In the genomic region with DNA sequence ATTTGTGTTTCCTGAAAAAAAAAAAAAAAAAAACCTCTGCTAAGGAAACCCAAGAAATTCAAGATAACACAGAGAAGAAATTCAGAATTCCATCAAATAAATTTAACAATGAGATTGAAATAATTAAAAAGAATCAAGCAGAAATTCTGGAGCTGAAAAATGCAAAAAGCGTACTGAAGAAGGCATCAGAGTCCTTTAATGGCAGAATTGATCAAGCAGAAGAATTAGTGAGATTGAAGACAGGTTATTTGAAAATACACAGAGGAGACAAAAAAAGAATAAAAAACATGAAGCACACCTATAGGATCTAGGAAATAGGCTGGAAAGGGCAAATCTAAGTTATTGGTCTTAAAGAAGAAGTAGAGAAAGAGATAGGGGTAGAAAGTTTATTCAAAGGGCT, we compare ENCODE assay signal across 25 cellular contexts. TPM values are rescaled to one million over a fixed set of nuclear protein-coding genes. Genes with fewer than 3 reads are reported as not detected.
DNase-seq lines count a peak whose midpoint lies in the region; ATAC-seq, FAIRE-seq and TF ChIP-seq lines count a peak whose summit lies in the region.
"Had no signal": no experiment of that assay in that cellular context is flagged by ENCODE, and none has a peak within 500 bp of the region (broad histone marks: within the 10 kb centered on the region; RNA-seq: fewer than 3 reads in every experiment).

No MANE protein-coding gene starts in this region.

- H3K27me3 Mint-ChIP-seq in astrocyte (ENCODE audit: low read depth, unreplicated experiment) (no peaks in the 10 kb centered on the region), MCF 10A (ENCODE audit: insufficient read depth, unreplicated experiment) (no peaks in the 10 kb centered on the region)
- H3K27me3 Mint-ChIP-seq: CD4-positive, alpha-beta memory T cell; CD4-positive, CD25-positive, alpha-beta regulatory T cell had no signal

- in situ Hi-C loops in HepG2 (cut with HindIII; ENCODE audit: extremely low pct_ligation_motif_present, low pct_unique_long_range_greater_than_20kb), result no loop called here

- intact Hi-C loops in HepG2 (cut with micrococcal nuclease; ENCODE audit: unreplicated experiment), result no loop called here
- intact Hi-C loops in right lobe of liver (cut with DNase I), result no loop called here
- intact Hi-C loops in MCF 10A (cut with micrococcal nuclease), result no loop called here

- POLR2A ChIA-PET in HepG2 (lab: Yijun Ruan, JAX) (no interaction called here), MCF 10A (lab: Yijun Ruan, JAX) (interaction anchor here (0.7 kb wide), 1 partner anchor 217 kb away, joined by 3 read pairs; no protein-coding TSS in a partner anchor)

- ATAC-seq in HepG2 (no peak), right lobe of liver (no peak)

- no peak overlapping the region for H3K4me2 ChIP-seq in HepG2 (ENCODE audit: low read depth, low read length)
- H3K4me2 ChIP-seq in astrocyte (ENCODE audit: low read length), result no peak overlapping the region
- H3K4me2 ChIP-seq: BLaER1 had no signal

- no peak for TF ChIP-seq POLR2A in HepG2 (IDR thresholded peaks at IDR 0.05; ENCODE audit: insufficient read depth in 1 of 2, low read depth in 2 of 2, low read length in 2 of 2)
- no peak for TF ChIP-seq POLR2A in right lobe of liver (IDR thresholded peaks at IDR 0.05)

- TF ChIP-seq CTCF in HepG2 (CRISPR knock-in tag; IDR thresholded peaks at IDR 0.05) (no peak), right lobe of liver (IDR thresholded peaks at IDR 0.05) (no peak), astrocyte (IDR thresholded peaks at IDR 0.05; ENCODE audit: insufficient read depth, low read depth, low read length) (no peak), MCF 10A (IDR thresholded peaks at IDR 0.05; ENCODE audit: unreplicated experiment) (no peak)

- DNase-seq in HepG2 (ENCODE audit: low spot score) (no peak), right lobe of liver (no peak), astrocyte (ENCODE audit: low read depth) (no peak), frontal cortex (ENCODE audit: low spot score in 2 of 2) (no peak), MCF 10A (ENCODE audit: unreplicated experiment) (no peak), NCI-H187 treated with DMSO at 0.1 percent for 48 hours (lab: John Stamatoyannopoulos, UW) (no peak)
- DNase-seq: 8988T; ACHN; BE2C; C1 segment of cervical spinal cord; Caco-2; Calu3; CD4-positive, alpha-beta memory T cell; CD4-positive, CD25-positive, alpha-beta regulatory T cell; DMS153; DMS53; DMS79; DND-41; EL; GDM1 had no signal

- TF ChIP-seq EP300 in HepG2 (IDR thresholded peaks at IDR 0.05; ENCODE audit: low read depth in 2 of 2, low read length in 2 of 2) (no peak), HepG2 (CRISPR knock-in tag; IDR thresholded peaks at IDR 0.05; ENCODE audit: borderline replicate concordance) (no peak)

- no peak overlapping the region for H3K27ac Mint-ChIP-seq in astrocyte (ENCODE audit: unreplicated experiment)
- no peak overlapping the region for H3K27ac Mint-ChIP-seq in MCF 10A (ENCODE audit: low read depth, unreplicated experiment)
- H3K27ac Mint-ChIP-seq: CD14-positive monocyte; CD4-positive, alpha-beta memory T cell; CD4-positive, CD25-positive, alpha-beta regulatory T cell had no signal

- BruUV-seq in HepG2 (replicated peaks; lab: Mats Ljungman, UMichigan) (no TSS peak), MCF 10A (replicated peaks; lab: Mats Ljungman, UMichigan) (no TSS peak)

- H3K4me3 ChIP-seq in HepG2 (replicated peaks in 1 of 3; ENCODE audit: insufficient read depth in 1 of 3, low read depth in 2 of 3, low read length in 3 of 3), result no peak overlapping the region
- no peak overlapping the region for H3K4me3 ChIP-seq in right lobe of liver
- no peak overlapping the region for H3K4me3 ChIP-seq in astrocyte (ENCODE audit: insufficient read depth, low read depth, low read length)
- H3K4me3 ChIP-seq: BLaER1, GM12878 had no signal

- no peak for TF ChIP-seq RAD21 in HepG2 (CRISPR knock-in tag; IDR thresholded peaks at IDR 0.05)

- no peak for FAIRE-seq in HepG2 (lab: Jason Lieb, UNC)
- peak; percentile 49 for FAIRE-seq in astrocyte (lab: Jason Lieb, UNC)
- peak; percentile 69 for FAIRE-seq in frontal cortex (lab: Jason Lieb, UNC)
- FAIRE-seq: A204.1, GM12878, GM12892 had no signal

- CTCF ChIA-PET in HepG2 (lab: Yijun Ruan, JAX; ENCODE audit: low intra/inter-chr PET ratio, low total read pairs), result no interaction called here
- CTCF ChIA-PET in MCF 10A (lab: Yijun Ruan, JAX), result interaction anchor here (0.7 to 1.1 kb wide), 3 partner anchors 179 to 372 kb away, joined by 3 to 4 read pairs (median 3); no protein-coding TSS in a partner anchor

- no peaks in the 10 kb centered on the region for H3K4me1 ChIP-seq in HepG2 (ENCODE audit: insufficient read depth, low read length)
- H3K4me1 ChIP-seq in right lobe of liver, result no peaks in the 10 kb centered on the region
- H3K4me1 ChIP-seq in astrocyte (ENCODE audit: insufficient read depth, low read length), result peaks cover 5% of the 10 kb centered on the region
- H3K4me1 ChIP-seq: BE2C had no signal

- H3K27me3 ChIP-seq in HepG2 (ENCODE audit: control insufficient read depth in 1 of 2, insufficient read depth in 2 of 2, low read length in 2 of 2) (no peaks in the 10 kb centered on the region), right lobe of liver (no peaks in the 10 kb centered on the region), astrocyte (ENCODE audit: insufficient read depth, low read length) (no peaks in the 10 kb centered on the region)
- H3K27me3 ChIP-seq: BE2C, BLaER1 had no signal

- H3K4me1 Mint-ChIP-seq in astrocyte (ENCODE audit: low read depth, unreplicated experiment) (peaks cover 8% of the 10 kb centered on the region), MCF 10A (ENCODE audit: insufficient read depth, unreplicated experiment) (peaks cover 12% of the 10 kb centered on the region)

- H3K4me3 Mint-ChIP-seq in astrocyte (ENCODE audit: unreplicated experiment) (no peak overlapping the region), MCF 10A (ENCODE audit: unreplicated experiment) (no peak overlapping the region)
- H3K4me3 Mint-ChIP-seq: CD14-positive monocyte; CD4-positive, CD25-positive, alpha-beta regulatory T cell had no signal

- H3K9ac ChIP-seq in HepG2 (ENCODE audit: insufficient read depth, low read depth, low read length) (no peak overlapping the region), astrocyte (ENCODE audit: low read length) (no peak overlapping the region)
- H3K9ac ChIP-seq: BLaER1 had no signal

- H3K9me3 ChIP-seq in HepG2 (ENCODE audit: low read length) (no peaks in the 10 kb centered on the region), right lobe of liver (no peaks in the 10 kb centered on the region), astrocyte (ENCODE audit: insufficient read depth, low read depth, low read length) (no peaks in the 10 kb centered on the region)
- H3K9me3 ChIP-seq: BE2C, Caco-2 had no signal

- no peak overlapping the region for H2AFZ ChIP-seq in HepG2 (ENCODE audit: low read length)
- no peak overlapping the region for H2AFZ ChIP-seq in astrocyte (ENCODE audit: low read depth, low read length)

- H3K27ac ChIP-seq in HepG2 (ENCODE audit: extremely low read length, insufficient read depth, low read length) (no peak overlapping the region), right lobe of liver (no peak overlapping the region), astrocyte (ENCODE audit: low read depth, low read length) (no peak overlapping the region)
- H3K27ac ChIP-seq: BLaER1 had no signal

- H4K20me1 ChIP-seq in HepG2 (ENCODE audit: insufficient read depth, low read length) (no peaks in the 10 kb centered on the region), astrocyte (ENCODE audit: insufficient read depth, low read length) (peaks cover 2% of the 10 kb centered on the region)
- H4K20me1 ChIP-seq: BLaER1 had no signal

- H3K36me3 ChIP-seq in HepG2 (replicated peaks in 1 of 2; ENCODE audit: control insufficient read depth in 1 of 2, insufficient read depth in 2 of 2, low read length in 2 of 2), result no peaks in the 10 kb centered on the region
- no peaks in the 10 kb centered on the region for H3K36me3 ChIP-seq in right lobe of liver
- H3K36me3 ChIP-seq in astrocyte (ENCODE audit: insufficient read depth, low read length), result no peaks in the 10 kb centered on the region
- H3K36me3 ChIP-seq: BE2C, BLaER1 had no signal

- H3K9me3 Mint-ChIP-seq in astrocyte (ENCODE audit: unreplicated experiment), result peaks cover 2% of the 10 kb centered on the region
- H3K9me3 Mint-ChIP-seq in MCF 10A (ENCODE audit: unreplicated experiment), result peaks cover 8% of the 10 kb centered on the region

- H3K79me2 ChIP-seq in HepG2 (ENCODE audit: insufficient read depth, low read length), result no peaks in the 10 kb centered on the region
- H3K79me2 ChIP-seq in astrocyte (ENCODE audit: insufficient read depth, low read length), result peaks cover 17% of the 10 kb centered on the region

- H3K36me3 Mint-ChIP-seq in astrocyte (ENCODE audit: low read depth, unreplicated experiment) (peaks cover 4% of the 10 kb centered on the region), MCF 10A (ENCODE audit: insufficient read depth, unreplicated experiment) (peaks cover 4% of the 10 kb centered on the region)

- WGBS in HepG2 (ENCODE audit: low lambda C conversion rate), result 98% methylated on average over 1 of the region's 1 CpG
- 73% methylated on average over 1 of the region's 1 CpG for WGBS in right lobe of liver (ENCODE audit: insufficient coverage, low coverage, low lambda C conversion rate, missing lambda C conversion rate)

RNA-seq across cellular contexts. Expression of a gene that starts 38.2 kb away (rescaled TPM):
- total RNA-seq in HepG2 (2016; rRNA removed; fragmentation: Illumina TruSeq; extraction: Trizol) (22.5 and 29.5 TPM in 2 replicates), right lobe of liver (1 to 10 TPM; 2.0 to 6.5 (median 5.3) TPM), astrocyte (21.2 and 30.8 TPM in 2 replicates), frontal cortex (26.1 TPM), MCF 10A (2022) (36.5 and 46.8 TPM in 2 replicates)
- 13.0 and 13.8 TPM in 2 replicates for total RNA-seq in HepG2 (2016; cell fraction: cytosol; rRNA removed; fragmentation: Illumina TruSeq; extraction: Trizol; ENCODE audit: low read depth)
- total RNA-seq in HepG2 (2016; cell fraction: insoluble cytoplasmic fraction; rRNA removed; fragmentation: Illumina TruSeq; extraction: Trizol), result 22.8 and 33.1 TPM in 2 replicates
- 20.2 and 23.2 TPM in 2 replicates for total RNA-seq in HepG2 (2016; cell fraction: membrane; rRNA removed; fragmentation: Illumina TruSeq; extraction: Trizol)
- 14.9 and 18.6 TPM in 2 replicates for total RNA-seq in HepG2 (2016; cell fraction: nucleus; rRNA removed; fragmentation: Illumina TruSeq; extraction: Trizol)
- 5.1 and 9.4 TPM in 2 replicates for polyA plus RNA-seq in HepG2 (2011; rRNA removed)
- 4.7 and 5.7 TPM in 2 replicates for polyA plus RNA-seq in HepG2 (2011; cell fraction: cytosol; rRNA removed)
- 2.6 and 3.8 TPM in 2 replicates for polyA plus RNA-seq in HepG2 (2011; cell fraction: nucleus; rRNA removed)
- 10.8 and 67.5 TPM in 2 replicates for polyA plus RNA-seq in HepG2 (2012)
- polyA plus RNA-seq in HepG2 (2016; cell fraction: cytosol; fragmentation: Illumina TruSeq; extraction: Trizol; ENCODE audit: low read depth), result 10.7 and 12.2 TPM in 2 replicates
- 28.0 and 28.7 TPM in 2 replicates for polyA plus RNA-seq in HepG2 (2016; cell fraction: insoluble cytoplasmic fraction; fragmentation: Illumina TruSeq; extraction: Trizol; ENCODE audit: low read depth)
- polyA plus RNA-seq in HepG2 (2016; cell fraction: membrane; fragmentation: Illumina TruSeq; extraction: Trizol; ENCODE audit: low read depth), result 12.8 and 19.1 TPM in 2 replicates
- 12.1 and 13.0 TPM in 2 replicates for polyA plus RNA-seq in HepG2 (2016; cell fraction: nucleus; fragmentation: Illumina TruSeq; extraction: Trizol; ENCODE audit: insufficient read depth, low read depth)
- 11.9 and 14.6 TPM in 2 replicates for polyA minus RNA-seq in HepG2 (2011; rRNA and poly(A)+ RNA removed; ENCODE audit: low replicate concordance)
- 4.9 and 11.1 TPM in 2 replicates for polyA minus RNA-seq in HepG2 (2011; cell fraction: cytosol; rRNA and poly(A)+ RNA removed)
- polyA minus RNA-seq in HepG2 (2011; cell fraction: nucleus; rRNA and poly(A)+ RNA removed), result 24.8 and 30.7 TPM in 2 replicates

RNA-seq across cellular contexts. Expression of a gene that starts 38.6 kb away (rescaled TPM):
- 13.7 and 18.7 TPM in 2 replicates for total RNA-seq in HepG2 (2016; rRNA removed; fragmentation: Illumina TruSeq; extraction: Trizol)
- 2.1 and 2.3 TPM in 2 replicates for total RNA-seq in HepG2 (2016; cell fraction: cytosol; rRNA removed; fragmentation: Illumina TruSeq; extraction: Trizol; ENCODE audit: low read depth)
- total RNA-seq in HepG2 (2016; cell fraction: insoluble cytoplasmic fraction; rRNA removed; fragmentation: Illumina TruSeq; extraction: Trizol), result 13.4 and 17.0 TPM in 2 replicates
- total RNA-seq in HepG2 (2016; cell fraction: membrane; rRNA removed; fragmentation: Illumina TruSeq; extraction: Trizol), result 6.2 and 6.7 TPM in 2 replicates
- total RNA-seq in HepG2 (2016; cell fraction: nucleus; rRNA removed; fragmentation: Illumina TruSeq; extraction: Trizol), result 19.7 and 22.9 TPM in 2 replicates
- 4.2 and 4.5 TPM in 2 replicates for polyA plus RNA-seq in HepG2 (2011; rRNA removed)
- polyA plus RNA-seq in HepG2 (2011; cell fraction: cytosol; rRNA removed), result 1.3 and 2.6 TPM in 2 replicates
- 4.4 and 5.8 TPM in 2 replicates for polyA plus RNA-seq in HepG2 (2011; cell fraction: nucleus; rRNA removed)
- 4.7 and 5.1 TPM in 2 replicates for polyA plus RNA-seq in HepG2 (2012)
- 0.73 and 1.00 TPM in 2 replicates for polyA plus RNA-seq in HepG2 (2016; cell fraction: cytosol; fragmentation: Illumina TruSeq; extraction: Trizol; ENCODE audit: low read depth)
- polyA plus RNA-seq in HepG2 (2016; cell fraction: insoluble cytoplasmic fraction; fragmentation: Illumina TruSeq; extraction: Trizol; ENCODE audit: low read depth), result 14.9 and 15.4 TPM in 2 replicates
- polyA plus RNA-seq in HepG2 (2016; cell fraction: membrane; fragmentation: Illumina TruSeq; extraction: Trizol; ENCODE audit: low read depth), result 2.1 TPM in 2 replicates
- 13.6 and 15.6 TPM in 2 replicates for polyA plus RNA-seq in HepG2 (2016; cell fraction: nucleus; fragmentation: Illumina TruSeq; extraction: Trizol; ENCODE audit: insufficient read depth, low read depth)
- 1.2 and 3.6 TPM in 2 replicates for polyA minus RNA-seq in HepG2 (2011; rRNA and poly(A)+ RNA removed; ENCODE audit: low replicate concordance)
- 2.6 and 3.0 TPM in 2 replicates for polyA minus RNA-seq in HepG2 (2011; cell fraction: cytosol; rRNA and poly(A)+ RNA removed)
- polyA minus RNA-seq in HepG2 (2011; cell fraction: nucleus; rRNA and poly(A)+ RNA removed), result 38.8 and 39.5 TPM in 2 replicates
- 10 to 100 TPM in 3 of 6 experiments, 1 to 10 TPM in 3; 8.2 to 13.2 (median 10.1) TPM for total RNA-seq in right lobe of liver
- total RNA-seq in astrocyte, result 52.0 and 55.1 TPM in 2 replicates
- total RNA-seq in frontal cortex, result 24.9 TPM
- 57.8 and 66.1 TPM in 2 replicates for total RNA-seq in MCF 10A (2022)
